ENCODE assay signal across 16 cellular contexts in genomic region chr1:155018617-155019348, GRCh38. TPM values are rescaled to one million over a fixed set of nuclear protein-coding genes. Genes with fewer than 3 reads are reported as not detected.
DNase-seq lines count a peak whose midpoint lies in the region; ATAC-seq and TF ChIP-seq lines count a peak whose summit lies in the region.
"Had no signal": no experiment of that assay in that cellular context is flagged by ENCODE, and none has a peak within 500 bp of the region (broad histone marks: within the 10 kb centered on the region; RNA-seq: fewer than 3 reads in every experiment).

No MANE protein-coding gene starts in this region.

- H3K9me3 ChIP-seq in MM.1S (replicated peaks; ENCODE audit: insufficient read depth, low read length), result no peaks in the 10 kb centered on the region

- no peak overlapping the region for H2AFZ ChIP-seq in MM.1S (ENCODE audit: low read length)
- H2AFZ ChIP-seq: GM23338 had no signal

- H3K36me3 ChIP-seq in MM.1S (replicated peaks; ENCODE audit: insufficient read depth, low read length), result no peaks in the 10 kb centered on the region; the same call in 1 of the 2 replicates

- H3K4me3 Mint-ChIP-seq in HFFc6 (peak overlapping the region; percentile 33; the same call in 1 of the 2 replicates), osteocyte (ENCODE audit: unreplicated experiment) (no peak overlapping the region)
- H3K4me3 Mint-ChIP-seq in central memory CD8-positive, alpha-beta T cell, result no peak overlapping the region

- TF ChIP-seq CTCF in HFFc6 (IDR thresholded peaks at IDR 0.05), result no peak
- TF ChIP-seq CTCF in osteocyte (IDR thresholded peaks at IDR 0.05), result no peak
- TF ChIP-seq CTCF in MM.1S (IDR thresholded peaks at IDR 0.05; ENCODE audit: low read length), result no peak
- no peak for TF ChIP-seq CTCF in GM10266 (IDR thresholded peaks at IDR 0.05; ENCODE audit: control insufficient read depth, insufficient read depth, low read depth, missing control alignments)
- no peak for TF ChIP-seq CTCF in GM13977 (IDR thresholded peaks at IDR 0.05; ENCODE audit: extremely low read depth, insufficient read depth, missing control alignments)

- in situ Hi-C loops in GM13977 (cut with MboI; ENCODE audit: low pct_unique_long_range_greater_than_20kb, low sequenced_read_pairs, unreplicated experiment), result no loop called here

- H3K4me2 ChIP-seq in MM.1S (ENCODE audit: low read depth, low read length), result no peak overlapping the region

- no peak overlapping the region for H3K4me3 ChIP-seq in MM.1S (ENCODE audit: low read length)

- peaks cover 37% of the 10 kb centered on the region for H3F3A ChIP-seq in MM.1S (ENCODE audit: insufficient read depth, low read length)

- no peak overlapping the region for H3K27ac ChIP-seq in MM.1S (ENCODE audit: low read length)
- H3K27ac ChIP-seq: SK-N-MC had no signal

- H3K9me3 Mint-ChIP-seq in HFFc6 (no peaks in the 10 kb centered on the region), osteocyte (ENCODE audit: unreplicated experiment) (no peaks in the 10 kb centered on the region)
- H3K9me3 Mint-ChIP-seq in central memory CD8-positive, alpha-beta T cell, result no peaks in the 10 kb centered on the region
- H3K9me3 Mint-ChIP-seq: GM23338 had no signal

- no peaks in the 10 kb centered on the region for H3K36me3 Mint-ChIP-seq in HFFc6 (ENCODE audit: low read depth)
- peaks cover 10% of the 10 kb centered on the region for H3K36me3 Mint-ChIP-seq in central memory CD8-positive, alpha-beta T cell (ENCODE audit: insufficient read depth)
- no peaks in the 10 kb centered on the region for H3K36me3 Mint-ChIP-seq in osteocyte (ENCODE audit: unreplicated experiment)

- no peaks in the 10 kb centered on the region for H3K9me2 ChIP-seq in MM.1S (replicated peaks; ENCODE audit: insufficient read depth, low read length)

- no peaks in the 10 kb centered on the region for H4K20me1 ChIP-seq in MM.1S (ENCODE audit: insufficient read depth, low read length)

- H3K4me1 Mint-ChIP-seq in HFFc6 (ENCODE audit: low read depth) (peaks cover 32% of the 10 kb centered on the region), osteocyte (ENCODE audit: unreplicated experiment) (peaks cover 38% of the 10 kb centered on the region)
- H3K4me1 Mint-ChIP-seq in central memory CD8-positive, alpha-beta T cell, result peaks cover 40% of the 10 kb centered on the region

- H3K27ac Mint-ChIP-seq in HFFc6 (no peak overlapping the region), osteocyte (ENCODE audit: unreplicated experiment) (peak overlapping the region; percentile 64)
- H3K27ac Mint-ChIP-seq in central memory CD8-positive, alpha-beta T cell (ENCODE audit: low read depth), result peak overlapping the region; percentile 87

- no peak for ATAC-seq in central memory CD8-positive, alpha-beta T cell (replicated peaks; ENCODE audit: extremely low read depth, poor library complexity, severe bottlenecking)
- no peak for ATAC-seq in GM18870 (IDR thresholded peaks at IDR 0.05; ENCODE audit: unreplicated experiment)

- H3K4me1 ChIP-seq in MM.1S (ENCODE audit: low read length), result peaks cover 30% of the 10 kb centered on the region

- H3K27me3 ChIP-seq in MM.1S (replicated peaks; ENCODE audit: insufficient read depth, low read length), result no peaks in the 10 kb centered on the region

- H3K27me3 Mint-ChIP-seq in HFFc6 (ENCODE audit: insufficient read depth), result no peaks in the 10 kb centered on the region; the same call in 1 of the 2 replicates
- H3K27me3 Mint-ChIP-seq in central memory CD8-positive, alpha-beta T cell, result no peaks in the 10 kb centered on the region
- H3K27me3 Mint-ChIP-seq in osteocyte (ENCODE audit: unreplicated experiment), result no peaks in the 10 kb centered on the region

- no peak overlapping the region for H3K9ac ChIP-seq in MM.1S (ENCODE audit: low read length)

- peak; percentile 11 for DNase-seq in CD1c-positive myeloid dendritic cell (ENCODE audit: extremely low spot score)
- no peak for DNase-seq in HFFc6
- no peak for DNase-seq in central memory CD8-positive, alpha-beta T cell (ENCODE audit: low spot score in 2 of 2)
- DNase-seq in osteocyte (ENCODE audit: extremely low spot score, unreplicated experiment), result no peak
- DNase-seq in MM.1S, result no peak
- DNase-seq in GM10266 (ENCODE audit: extremely low spot score), result no peak
- no peak for DNase-seq in GM13977 (ENCODE audit: low spot score)
- DNase-seq: activated CD4-positive, CD25-positive, alpha-beta regulatory T cell treated with anti-CD3 and anti-CD28 coated beads, Interleukin-2, amount 50 U/mL, for 72 hours; activated gamma-delta T cell treated with Interleukin-2 at 50 U/mL for 16 hours; cerebellar nuclear complex; midbrain had no signal

- no peaks in the 10 kb centered on the region for H3K79me2 ChIP-seq in MM.1S (ENCODE audit: low read length)

RNA-seq across cellular contexts. Expression of gene DCST2, which starts 14.8 kb away (rescaled TPM):
- under 1 TPM in 2 of 6 experiments, not detected in 4; 0.08 to 0.14 TPM for total RNA-seq in HFFc6 (2021; fragmentation: NEBNext Ultra II Directional; extraction: Animal tissue kit (Norgen Biotek cat#: 25700))
- 0.75 and 1.0 TPM in 2 replicates for total RNA-seq in osteocyte
- total RNA-seq: GM23338 had no signal

RNA-seq across cellular contexts. Expression of gene DCST1, which starts 14.8 kb away (rescaled TPM):
- not detected for total RNA-seq in HFFc6 (2021; fragmentation: NEBNext Ultra II Directional; extraction: Animal tissue kit (Norgen Biotek cat#: 25700))
- total RNA-seq in osteocyte, result not detected in 2 replicates
- total RNA-seq: fibroblast of lung, GM23338, renal cortical epithelial cell had no signal

RNA-seq across cellular contexts. Expression of gene ZBTB7B, which starts 16.2 kb away (rescaled TPM):
- 10 to 100 TPM; 31.1 to 37.1 (median 34.1) TPM for total RNA-seq in HFFc6 (2021; fragmentation: NEBNext Ultra II Directional; extraction: Animal tissue kit (Norgen Biotek cat#: 25700))
- total RNA-seq in osteocyte, result 34.4 and 37.8 TPM in 2 replicates

RNA-seq across cellular contexts. Expression of gene LENEP, which starts 25.4 kb away (rescaled TPM):
- total RNA-seq in HFFc6 (2021; fragmentation: NEBNext Ultra II Directional; extraction: Animal tissue kit (Norgen Biotek cat#: 25700)), result under 1 TPM in 1 of 6 experiments, not detected in 5; 0.46 TPM
- total RNA-seq in osteocyte, result not detected in 2 replicates
- total RNA-seq: fibroblast of lung had no signal

RNA-seq across cellular contexts. Expression of gene ADAM15, which starts 32.3 kb away (rescaled TPM):
- 10 to 100 TPM; 51.1 to 66.9 (median 63.7) TPM for total RNA-seq in HFFc6 (2021; fragmentation: NEBNext Ultra II Directional; extraction: Animal tissue kit (Norgen Biotek cat#: 25700))
- total RNA-seq in osteocyte, result 88.4 and 89.4 TPM in 2 replicates
